In genomic region chr7:1858435-1859265, GRCh38 we compare ENCODE assay signal across 26 cellular contexts.
DNase-seq lines count a peak whose midpoint lies in the region; ATAC-seq, FAIRE-seq and TF ChIP-seq lines count a peak whose summit lies in the region.
"Had no signal": no experiment of that assay in that cellular context is flagged by ENCODE, and none has a peak within 500 bp of the region (broad histone marks: within the 10 kb centered on the region; RNA-seq: fewer than 3 reads in every experiment).

No MANE protein-coding gene starts in this region.

- H3K23ac ChIP-seq in H1 (ENCODE audit: insufficient read length) = no peak overlapping the region

- H3K79me2 ChIP-seq in H1 (ENCODE audit: control insufficient read depth in 1 of 2, insufficient read depth in 2 of 2, low read length in 2 of 2) = no peaks in the 10 kb centered on the region

- H2BK15ac ChIP-seq in H1 (ENCODE audit: low read length) = no peak overlapping the region

- no peak for FAIRE-seq in H1 (lab: Jason Lieb, UNC)
- FAIRE-seq in urothelium cell line (lab: Jason Lieb, UNC) = peak; percentile 90
- FAIRE-seq: GM18507, H54, islet of Langerhans had no signal

- H3K79me1 ChIP-seq in H1 (ENCODE audit: low read depth, low read length) = no peaks in the 10 kb centered on the region

- TF ChIP-seq POLR2A in H1 (IDR thresholded peaks at IDR 0.05; ENCODE audit: control extremely low read depth in 1 of 2, low read depth in 2 of 2, low read length in 2 of 2) = no peak

- WGBS in H1 (ENCODE audit: extremely low coverage in 1 of 2, insufficient coverage in 1 of 2, insufficient read length in 1 of 2, insufficient replicate concordance in 2 of 2, low coverage in 1 of 2, low lambda C conversion rate in 2 of 2, missing lambda C conversion rate in 1 of 2), 2 experiments = 91% methylated on average over 29 of the region's 29 CpGs; no CpG with 5 or more reads in 1 of the 2 experiments

- H3K56ac ChIP-seq in H1 (replicated peaks; ENCODE audit: insufficient read length, low read depth, low read length) = no peak overlapping the region

- no peaks in the 10 kb centered on the region for H3K4me1 ChIP-seq in left ventricle myocardium inferior
- H3K4me1 ChIP-seq in H1 (replicated peaks in 1 of 4; ENCODE audit: control insufficient read depth in 3 of 4, insufficient read depth in 4 of 4, low read length in 3 of 4) = no peaks in the 10 kb centered on the region; a peak in 1 of 7 replicates
- no peaks in the 10 kb centered on the region for H3K4me1 ChIP-seq in lower lobe of right lung
- H3K4me1 ChIP-seq: SJSA1, stomach had no signal

- H2BK120ac ChIP-seq in H1 (replicated peaks; ENCODE audit: low read depth, low read length) = no peak overlapping the region

- H3K27ac ChIP-seq in left ventricle myocardium inferior (replicated peaks) (no peak overlapping the region), H1 (ENCODE audit: low read depth, low read length) (no peak overlapping the region), lower lobe of right lung (no peak overlapping the region)
- H3K27ac ChIP-seq: SJSA1, stomach, VCaP had no signal

- no peak for TF ChIP-seq RAD21 in H1 (IDR thresholded peaks at IDR 0.05 in 1 of 2, conservative IDR thresholded peaks at IDR 0.05 in 1 of 2; ENCODE audit: low read depth in 2 of 2, low read length in 2 of 2)

- H3K27me3 ChIP-seq in left ventricle myocardium inferior (ENCODE audit: low read depth) = no peaks in the 10 kb centered on the region
- H3K27me3 ChIP-seq in H1 (replicated peaks in 1 of 4; ENCODE audit: control insufficient read depth in 3 of 4, extremely low read depth in 1 of 4, insufficient read depth in 3 of 4, low read length in 3 of 4) = no peaks in the 10 kb centered on the region
- no peaks in the 10 kb centered on the region for H3K27me3 ChIP-seq in lower lobe of right lung (ENCODE audit: low read depth)
- H3K27me3 ChIP-seq: SJSA1, stomach had no signal

- no peak overlapping the region for H4K5ac ChIP-seq in H1 (ENCODE audit: insufficient read length, low read depth, low read length)

- no peak overlapping the region for H2AK5ac ChIP-seq in H1 (ENCODE audit: low read depth, low read length)

- DNase-seq in Right ventricle myocardium superior (peak; percentile 30), left ventricle myocardium inferior (no peak), H1 (ENCODE audit: low read depth in 1 of 2, low spot score in 2 of 2) (no peak), lower lobe of right lung (peak; percentile 39), urothelium cell line (ENCODE audit: low spot score) (no peak), hippocampal formation (lab: John Stamatoyannopoulos, UW) (no peak), NCI-H2171 (lab: John Stamatoyannopoulos, UW) (no peak)
- DNase-seq in NK-92 treated with Interleukin-12 subunit alpha and Interleukin-12 subunit beta, amount 100 ng/mL, for 24 hours (lab: John Stamatoyannopoulos, UW) = no peak
- DNase-seq: activated CD4-positive, alpha-beta T cell treated with anti-CD3 and anti-CD28 coated beads for 4 hours; activated T-cell treated with anti-CD3 and anti-CD28 coated beads, Interleukin-2, amount 50 U/mL, for 1 hour; central memory CD4-positive, alpha-beta T cell; effector memory CD8-positive, alpha-beta T cell; erythroblast; Kasumi-1; MV-4-11; natural killer cell; NCI-H1436; NCI-H748 treated with DMSO at 0.1 percent for 48 hours; stomach; T-helper 9 cell had no signal

- H4K20me1 ChIP-seq in H1 (replicated peaks in 1 of 2; ENCODE audit: control insufficient read depth in 1 of 2, insufficient read depth in 2 of 2, low read length in 2 of 2) = no peaks in the 10 kb centered on the region

- H3K23me2 ChIP-seq in H1 (ENCODE audit: low read depth, low read length) = no peaks in the 10 kb centered on the region

- H2BK20ac ChIP-seq in H1 (ENCODE audit: low read length) = no peak overlapping the region

- no peaks in the 10 kb centered on the region for H3K9me3 ChIP-seq in left ventricle myocardium inferior (replicated peaks)
- H3K9me3 ChIP-seq in H1 (ENCODE audit: insufficient read depth in 2 of 2, low read depth in 1 of 2, low read length in 1 of 2) = no peaks in the 10 kb centered on the region
- H3K9me3 ChIP-seq in lower lobe of right lung = no peaks in the 10 kb centered on the region
- H3K9me3 ChIP-seq: SJSA1, stomach had no signal

- H3K4me2 ChIP-seq in H1 (ENCODE audit: insufficient read depth in 1 of 2, low read depth in 2 of 2, low read length in 2 of 2) = no peak overlapping the region

- TF ChIP-seq EP300 in H1 (IDR thresholded peaks at IDR 0.05; ENCODE audit: borderline replicate concordance in 1 of 2, low read depth in 2 of 2, low read length in 2 of 2) = no peak

- no peak overlapping the region for H2AFZ ChIP-seq in H1 (ENCODE audit: low read length)

- peak overlapping the region; percentile 51; the same call in 1 of the 2 replicates for H4K8ac ChIP-seq in H1 (ENCODE audit: extremely low read depth, insufficient read depth, low read length)

- intact Hi-C loops in Right ventricle myocardium superior (cut with DNase I) = no loop called here
- intact Hi-C loops in left ventricle myocardium inferior (cut with micrococcal nuclease) = no loop called here
- intact Hi-C loops in lower lobe of right lung (cut with DNase I) = no loop called here

- H2BK5ac ChIP-seq in H1 (ENCODE audit: low read depth, low read length) = peak overlapping the region; percentile 44; the same call in 1 of the 2 replicates

- TF ChIP-seq CTCF in left ventricle myocardium inferior (IDR thresholded peaks at IDR 0.05; ENCODE audit: borderline replicate concordance) = no peak
- TF ChIP-seq CTCF in H1 (IDR thresholded peaks at IDR 0.05; ENCODE audit: control extremely low read depth in 1 of 3, insufficient read depth in 1 of 3, low read depth in 1 of 3, low read length in 3 of 3) = no peak
- no peak for TF ChIP-seq CTCF in lower lobe of right lung (IDR thresholded peaks at IDR 0.05)

- no peak overlapping the region for H2BK12ac ChIP-seq in H1 (ENCODE audit: low read depth, low read length)

- CTCF ChIA-PET in H1 (lab: Charles Lee; ENCODE audit: partially characterized antibody) = interaction anchor here (0.7 to 0.9 kb wide), 2 partner anchors 10 to 11 kb away, joined by 3 read pairs; no protein-coding TSS in a partner anchor

- no peak overlapping the region for H4K91ac ChIP-seq in H1 (replicated peaks; ENCODE audit: insufficient read length, low read length)

- no peak overlapping the region for H3K4me3 ChIP-seq in left ventricle myocardium inferior
- no peak overlapping the region for H3K4me3 ChIP-seq in H1 (ENCODE audit: extremely low read depth in 1 of 4, insufficient read depth in 2 of 4, low read depth in 3 of 4, low read length in 4 of 4)
- H3K4me3 ChIP-seq in lower lobe of right lung = no peak overlapping the region
- H3K4me3 ChIP-seq: lung, SJSA1, stomach had no signal

- ATAC-seq in Right ventricle myocardium superior (ENCODE audit: poor library complexity) = no peak
- ATAC-seq in lower lobe of right lung = no peak
- ATAC-seq: effector memory CD8-positive, alpha-beta T cell; natural killer cell had no signal

- no peak overlapping the region for H3K14ac ChIP-seq in H1 (ENCODE audit: insufficient read length)

- H3K36me3 ChIP-seq in left ventricle myocardium inferior = no peaks in the 10 kb centered on the region
- H3K36me3 ChIP-seq in H1 (ENCODE audit: control insufficient read depth in 2 of 4, insufficient read depth in 4 of 4, low read length in 3 of 4) = no peaks in the 10 kb centered on the region
- no peaks in the 10 kb centered on the region for H3K36me3 ChIP-seq in lower lobe of right lung
- H3K36me3 ChIP-seq: SJSA1, stomach had no signal

- H3K18ac ChIP-seq in H1 (ENCODE audit: extremely low read depth, low read length) = no peak overlapping the region; the same call in 1 of the 2 replicates

- no peak overlapping the region for H3K4ac ChIP-seq in H1 (replicated peaks; ENCODE audit: insufficient read length, low read depth, low read length)

- no peak overlapping the region for H3K9ac ChIP-seq in H1 (replicated peaks in 1 of 4; ENCODE audit: extremely low read depth in 1 of 4, low read depth in 3 of 4, low read length in 3 of 4)

- POLR2A ChIA-PET in H1 (lab: Charles Lee; ENCODE audit: partially characterized antibody) = no interaction called here

TF ChIP-seq in H1, 55 proteins besides CTCF, POLR2A, EP300 and RAD21:
- TF ChIP-seq RFX5 (IDR thresholded peaks at IDR 0.05; ENCODE audit: borderline replicate concordance, low read depth, low read length) = no peak
- no peak for TF ChIP-seq USF2 (IDR thresholded peaks at IDR 0.05; ENCODE audit: low read length)

Comparison
In these comparisons a context has a peak if more than half of its experiments do, and no peak if none do; other contexts are left out.
1. DNase-seq: peak in Right ventricle myocardium superior (single experiment) and lower lobe of right lung (single experiment); none in left ventricle myocardium inferior (single experiment), H1 (0 of 2), urothelium cell line (single experiment), NK-92 treated with Interleukin-12 subunit alpha and Interleukin-12 subunit beta, amount 100 ng/mL, for 24 hours (single experiment), hippocampal formation (0 of 2) and NCI-H2171 (single experiment).